13 cellular contexts compared by ENCODE assay signal in genomic region chr21:45548711-45549491, GRCh38. TPM values are rescaled to one million over a fixed set of nuclear protein-coding genes. Genes with fewer than 3 reads are reported as not detected.
DNase-seq lines count a peak whose midpoint lies in the region; ATAC-seq and TF ChIP-seq lines count a peak whose summit lies in the region.
"Had no signal": no experiment of that assay in that cellular context is flagged by ENCODE, and none has a peak within 500 bp of the region (broad histone marks: within the 10 kb centered on the region; RNA-seq: fewer than 3 reads in every experiment).

No MANE protein-coding gene starts in this region.

- DNase-seq in Right ventricle myocardium inferior (ENCODE audit: missing footprints): peak; percentile 15
- DNase-seq in Right ventricle myocardium superior: no peak
- DNase-seq in activated T-helper 1 cell treated with anti-CD3 and anti-CD28 coated beads, Interleukin-12 subunit alpha, Interleukin-12 subunit beta, Interleukin-2, Interleukin-4 antibody, amounts not matched to agents 30 ng/mL and 10 ng/mL and 1 ng/mL, durations not matched to agents 14 hours and 24 hours and 36 hours (ENCODE audit: low spot score): no peak
- no peak for DNase-seq in mucosa of descending colon
- DNase-seq in suprapubic skin (ENCODE audit: low spot score in 2 of 2): peak; percentile 26 to 61
- no peak for DNase-seq in SK-N-DZ (ENCODE audit: low spot score)
- DNase-seq in MG63: no peak
- DNase-seq in NCI-H128 (lab: John Stamatoyannopoulos, UW; ENCODE audit: unreplicated experiment): no peak
- DNase-seq: anterior cingulate cortex, NCI-H1092 treated with DMSO at 0.1 percent for 48 hours, T-helper 9 cell had no signal

- H3K27ac ChIP-seq in suprapubic skin: no peak overlapping the region
- H3K27ac ChIP-seq: coronary artery had no signal

- 89% methylated on average over 9 of the region's 9 CpGs for WGBS in suprapubic skin

- no peaks in the 10 kb centered on the region for H3K9me3 Mint-ChIP-seq in activated T-helper 1 cell treated with anti-CD3 and anti-CD28 coated beads, Interleukin-12 subunit alpha, Interleukin-12 subunit beta, Interleukin-2, Interleukin-4 antibody, amounts not matched to agents 30 ng/mL and 10 ng/mL and 1 ng/mL, durations not matched to agents 14 hours and 24 hours and 36 hours

- H3K4me1 ChIP-seq in mucosa of descending colon (ENCODE audit: low read depth): no peaks in the 10 kb centered on the region
- H3K4me1 ChIP-seq in suprapubic skin: peaks cover 4% of the 10 kb centered on the region

- H3K4me3 Mint-ChIP-seq in activated T-helper 1 cell treated with anti-CD3 and anti-CD28 coated beads, Interleukin-12 subunit alpha, Interleukin-12 subunit beta, Interleukin-2, Interleukin-4 antibody, amounts not matched to agents 30 ng/mL and 10 ng/mL and 1 ng/mL, durations not matched to agents 14 hours and 24 hours and 36 hours: peak overlapping the region; percentile 35

- H3K36me3 ChIP-seq in mucosa of descending colon (ENCODE audit: low read depth): no peaks in the 10 kb centered on the region
- H3K36me3 ChIP-seq in suprapubic skin: no peaks in the 10 kb centered on the region
- no peaks in the 10 kb centered on the region for H3K36me3 ChIP-seq in MG63

- no peak for TF ChIP-seq POLR2A in suprapubic skin (IDR thresholded peaks at IDR 0.05)

- H3K27me3 ChIP-seq in suprapubic skin (no peaks in the 10 kb centered on the region), MG63 (peaks cover 7% of the 10 kb centered on the region; the same call in 1 of the 2 replicates)

- TF ChIP-seq EP300 in suprapubic skin (IDR thresholded peaks at IDR 0.05): no peak

- peaks cover 6% of the 10 kb centered on the region for H3K36me3 Mint-ChIP-seq in activated T-helper 1 cell treated with anti-CD3 and anti-CD28 coated beads, Interleukin-12 subunit alpha, Interleukin-12 subunit beta, Interleukin-2, Interleukin-4 antibody, amounts not matched to agents 30 ng/mL and 10 ng/mL and 1 ng/mL, durations not matched to agents 14 hours and 24 hours and 36 hours (ENCODE audit: low read depth)

- peak overlapping the region; percentile 92 for H3K27ac Mint-ChIP-seq in activated T-helper 1 cell treated with anti-CD3 and anti-CD28 coated beads, Interleukin-12 subunit alpha, Interleukin-12 subunit beta, Interleukin-2, Interleukin-4 antibody, amounts not matched to agents 30 ng/mL and 10 ng/mL and 1 ng/mL, durations not matched to agents 14 hours and 24 hours and 36 hours

- TF ChIP-seq CTCF in mucosa of descending colon (IDR thresholded peaks at IDR 0.05) (no peak), suprapubic skin (IDR thresholded peaks at IDR 0.05) (no peak)

- no peak for ATAC-seq in Right ventricle myocardium inferior
- ATAC-seq in Right ventricle myocardium superior (ENCODE audit: poor library complexity): no peak
- ATAC-seq in mucosa of descending colon: peak; percentile 35
- ATAC-seq: Panc1 had no signal

- no peak overlapping the region for H3K4me3 ChIP-seq in mucosa of descending colon
- H3K4me3 ChIP-seq in suprapubic skin: no peak overlapping the region
- H3K4me3 ChIP-seq in MG63: no peak overlapping the region
- H3K4me3 ChIP-seq: coronary artery had no signal

- peaks cover 29% of the 10 kb centered on the region for H3K4me1 Mint-ChIP-seq in activated T-helper 1 cell treated with anti-CD3 and anti-CD28 coated beads, Interleukin-12 subunit alpha, Interleukin-12 subunit beta, Interleukin-2, Interleukin-4 antibody, amounts not matched to agents 30 ng/mL and 10 ng/mL and 1 ng/mL, durations not matched to agents 14 hours and 24 hours and 36 hours (ENCODE audit: low read depth)

- intact Hi-C loops in Right ventricle myocardium inferior (cut with DNase I): no loop called here
- intact Hi-C loops in Right ventricle myocardium superior (cut with DNase I): no loop called here
- intact Hi-C loops in activated T-helper 1 cell treated with anti-CD3 and anti-CD28 coated beads, Interleukin-12 subunit alpha, Interleukin-12 subunit beta, Interleukin-2, Interleukin-4 antibody, amounts not matched to agents 30 ng/mL and 10 ng/mL and 1 ng/mL, durations not matched to agents 14 hours and 24 hours and 36 hours (cut with micrococcal nuclease): no loop called here
- intact Hi-C loops in mucosa of descending colon (cut with DNase I, micrococcal nuclease): no loop called here

- H3K27me3 Mint-ChIP-seq in activated T-helper 1 cell treated with anti-CD3 and anti-CD28 coated beads, Interleukin-12 subunit alpha, Interleukin-12 subunit beta, Interleukin-2, Interleukin-4 antibody, amounts not matched to agents 30 ng/mL and 10 ng/mL and 1 ng/mL, durations not matched to agents 14 hours and 24 hours and 36 hours (ENCODE audit: insufficient read depth): no peaks in the 10 kb centered on the region

- H3K9me3 ChIP-seq in mucosa of descending colon: no peaks in the 10 kb centered on the region
- H3K9me3 ChIP-seq in suprapubic skin: no peaks in the 10 kb centered on the region
- H3K9me3 ChIP-seq in MG63: no peaks in the 10 kb centered on the region

RNA-seq across cellular contexts. Expression of gene SLC19A1, which starts 6.7 kb away (rescaled TPM):
- 8.2 TPM for total RNA-seq in Right ventricle myocardium inferior
- total RNA-seq in Right ventricle myocardium superior: 6.9 TPM
- total RNA-seq in activated T-helper 1 cell treated with anti-CD3 and anti-CD28 coated beads, Interleukin-12 subunit alpha, Interleukin-12 subunit beta, Interleukin-2, Interleukin-4 antibody, amounts not matched to agents 30 ng/mL and 10 ng/mL and 1 ng/mL, durations not matched to agents 14 hours and 24 hours and 36 hours: 104 and 105 TPM in 2 replicates
- 10 to 100 TPM; 12.6 to 22.8 (median 12.7) TPM for total RNA-seq in mucosa of descending colon
- total RNA-seq in suprapubic skin: 1 to 10 TPM; 7.0 to 9.8 (median 7.9) TPM
- 19.8 TPM in 2 replicates for polyA plus RNA-seq in SK-N-DZ (2014; cell fraction: cytosol; rRNA removed)
- 23.4 and 29.2 TPM in 2 replicates for polyA plus RNA-seq in SK-N-DZ (2014; cell fraction: nucleus; rRNA removed)
- 25.5 and 26.7 TPM in 2 replicates for total RNA-seq in MG63 (2014; rRNA removed; shearing (Covaris generic); ENCODE audit: low replicate concordance)

Comparison
In these comparisons a context has a peak if more than half of its experiments do, and no peak if none do; other contexts are left out.
1. DNase-seq: peak in Right ventricle myocardium inferior (single experiment) and suprapubic skin (2 of 2); none in Right ventricle myocardium superior (single experiment), activated T-helper 1 cell treated with anti-CD3 and anti-CD28 coated beads, Interleukin-12 subunit alpha, Interleukin-12 subunit beta, Interleukin-2, Interleukin-4 antibody, amounts not matched to agents 30 ng/mL and 10 ng/mL and 1 ng/mL, durations not matched to agents 14 hours and 24 hours and 36 hours (single experiment), mucosa of descending colon (0 of 3), SK-N-DZ (single experiment), MG63 (single experiment) and NCI-H128 (single experiment).